In the genomic region with DNA sequence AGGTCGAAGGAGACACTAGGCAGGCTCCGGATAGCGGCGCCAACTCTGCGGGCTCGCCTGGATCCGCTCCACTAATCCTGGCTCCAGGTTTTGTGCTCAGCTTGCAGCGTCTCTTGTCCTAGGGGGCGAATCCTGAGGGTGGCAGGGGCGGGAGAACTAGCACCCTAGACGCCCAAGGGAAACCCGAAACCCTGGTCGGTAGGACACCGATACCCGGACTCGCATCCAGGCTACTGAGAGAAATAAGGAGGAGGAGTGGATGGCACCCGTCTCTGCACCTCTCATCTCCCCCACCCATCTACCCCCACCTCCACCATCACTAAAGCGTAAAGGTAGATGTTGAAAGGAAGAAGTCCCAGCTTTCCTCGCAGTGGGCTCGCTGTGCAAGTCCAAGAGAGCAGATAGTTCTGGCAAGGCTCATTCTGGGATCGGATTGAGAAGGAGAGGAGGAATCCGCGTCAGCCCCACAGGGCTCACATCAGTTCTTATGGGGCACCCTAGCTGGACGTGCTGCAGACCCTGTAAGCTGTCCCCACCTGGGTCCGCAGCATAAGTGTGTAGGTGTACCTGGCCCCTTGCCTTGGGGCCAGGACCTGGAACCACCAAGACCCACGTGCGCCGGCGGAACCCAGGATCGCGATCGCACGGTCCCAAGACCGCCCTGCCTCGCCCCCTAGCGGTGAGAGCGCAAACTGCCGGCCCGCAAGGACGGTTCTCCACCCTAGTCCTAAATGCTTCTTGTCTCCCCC, we compare ENCODE assay signal across 8 cellular contexts. TPM values are rescaled to one million over a fixed set of nuclear protein-coding genes. Genes with fewer than 3 reads are reported as not detected.
DNase-seq lines count a peak whose midpoint lies in the region; ATAC-seq and TF ChIP-seq lines count a peak whose summit lies in the region.

No MANE protein-coding gene starts in this region.

- peak overlapping the region; percentile 41 to 53 for H3K4me3 ChIP-seq in SK-N-SH (ENCODE audit: low read depth in 2 of 2, low read length in 1 of 2)
- peak overlapping the region in 1 of 2 donors; percentile 38 for H3K4me3 ChIP-seq in right atrium auricular region

- no peaks in the 10 kb centered on the region for H3K36me3 Mint-ChIP-seq in activated naive CD8-positive, alpha-beta T cell

- no peaks in the 10 kb centered on the region for H3K9me2 ChIP-seq in SK-N-SH

- H3K79me2 ChIP-seq in SK-N-SH (ENCODE audit: insufficient read depth) = no peaks in the 10 kb centered on the region

- no peak for ATAC-seq in GM19328 (IDR thresholded peaks at IDR 0.05; ENCODE audit: unreplicated experiment)

- peaks cover 71% of the 10 kb centered on the region for H3K27me3 Mint-ChIP-seq in activated naive CD8-positive, alpha-beta T cell

- H3K9me3 Mint-ChIP-seq in activated naive CD8-positive, alpha-beta T cell (ENCODE audit: low read depth) = no peaks in the 10 kb centered on the region

- DNase-seq in NCI-H187 (lab: John Stamatoyannopoulos, UW) (peak; percentile 60 to 66), NCI-H187 treated with DMSO at 0.1 percent for 48 hours (lab: John Stamatoyannopoulos, UW) (no peak), LHCN-M2 (ENCODE audit: low read depth) (peak; percentile 34), SK-N-SH (peak; percentile 90), right atrium auricular region (ENCODE audit: low spot score) (no peak), retina (peak; percentile 87)

- TF ChIP-seq CTCF in SK-N-SH (IDR thresholded peaks at IDR 0.05) (peak; percentile 97), right atrium auricular region (IDR thresholded peaks at IDR 0.05) (peak; percentile 99)

- H3K27ac ChIP-seq in SK-N-SH (ENCODE audit: low read depth in 2 of 2, low read length in 1 of 2) = no peak overlapping the region
- H3K27ac ChIP-seq in right atrium auricular region = no peak overlapping the region

- WGBS in SK-N-SH (ENCODE audit: low lambda C conversion rate) = 3% methylated on average over 24 of the region's 40 CpGs

- CTCF ChIA-PET in SK-N-SH (lab: Yijun Ruan, JAX) = interaction anchor here (0.6 to 14.6 kb wide), 37 partner anchors 8 to 211 kb away, joined by 3 to 510 read pairs (median 5); a partner anchor contains a TSS

- H3K4me1 Mint-ChIP-seq in activated naive CD8-positive, alpha-beta T cell (ENCODE audit: low read depth) = peaks cover 51% of the 10 kb centered on the region

- no peak overlapping the region for H3K9ac ChIP-seq in SK-N-SH

- no peaks in the 10 kb centered on the region for H4K20me1 ChIP-seq in SK-N-SH (ENCODE audit: insufficient read depth)

- no peaks in the 10 kb centered on the region for H3F3A ChIP-seq in SK-N-SH (replicated peaks; ENCODE audit: insufficient read depth)

- no peak for TF ChIP-seq EP300 in SK-N-SH (IDR thresholded peaks at IDR 0.05; ENCODE audit: borderline replicate concordance in 1 of 2, low read depth in 1 of 2, low read length in 1 of 2)

- TF ChIP-seq RAD21 in SK-N-SH (IDR thresholded peaks at IDR 0.05; ENCODE audit: low read length) = peak; percentile 73

- peaks cover 93% of the 10 kb centered on the region for H3K27me3 ChIP-seq in SK-N-SH (ENCODE audit: insufficient read depth)
- peaks cover 39 to 55% of the 10 kb centered on the region in 2 donors for H3K27me3 ChIP-seq in right atrium auricular region

- POLR2A ChIA-PET in SK-N-SH (lab: Yijun Ruan, JAX) = no interaction called here

- peak overlapping the region; percentile 82 for H3K4me3 Mint-ChIP-seq in activated naive CD8-positive, alpha-beta T cell

- no peak overlapping the region for H3K27ac Mint-ChIP-seq in activated naive CD8-positive, alpha-beta T cell

- peak overlapping the region; percentile 40; the same call in 1 of the 2 replicates for H2AFZ ChIP-seq in SK-N-SH (ENCODE audit: low read depth)

- H3K4me1 ChIP-seq in SK-N-SH (ENCODE audit: control insufficient read depth in 1 of 2, insufficient read depth in 2 of 2, low read depth in 1 of 2, low read length in 1 of 2) = peaks cover 0 to 16% of the 10 kb centered on the region in 2 experiments; a peak in 2 of 4 replicates
- peaks cover 0 to 45% of the 10 kb centered on the region in 2 donors for H3K4me1 ChIP-seq in right atrium auricular region

- H3K36me3 ChIP-seq in SK-N-SH (replicated peaks in 1 of 2; ENCODE audit: control insufficient read depth in 1 of 2, insufficient read depth in 2 of 2, low read length in 1 of 2) (no peaks in the 10 kb centered on the region), right atrium auricular region (no peaks in the 10 kb centered on the region)

- H3K9me3 ChIP-seq in SK-N-SH (no peaks in the 10 kb centered on the region), right atrium auricular region (no peaks in the 10 kb centered on the region)

- H3K4me2 ChIP-seq in SK-N-SH = peak overlapping the region; percentile 81

TF ChIP-seq in SK-N-SH, 30 proteins besides CTCF, POLR2A, EP300 and RAD21:
- TF ChIP-seq MXI1 (IDR thresholded peaks at IDR 0.05; ENCODE audit: low read depth, low read length) (peak; percentile 92), YY1 (IDR thresholded peaks at IDR 0.05; ENCODE audit: low read depth) (no peak), RFX5 (IDR thresholded peaks at IDR 0.05; ENCODE audit: low read length) (no peak), CHD2 (IDR thresholded peaks at IDR 0.05; ENCODE audit: low read length, partially characterized antibody) (no peak), GATA2 (CRISPR knock-in tag; IDR thresholded peaks at IDR 0.05) (no peak), RCOR1 (IDR thresholded peaks at IDR 0.05; ENCODE audit: low read length) (no peak), SIN3A (IDR thresholded peaks at IDR 0.05; ENCODE audit: borderline replicate concordance, low read depth, low read length) (no peak), SMC3 (IDR thresholded peaks at IDR 0.05; ENCODE audit: low read depth, low read length) (peak; percentile 61)
- TF ChIP-seq, protein P1, sequence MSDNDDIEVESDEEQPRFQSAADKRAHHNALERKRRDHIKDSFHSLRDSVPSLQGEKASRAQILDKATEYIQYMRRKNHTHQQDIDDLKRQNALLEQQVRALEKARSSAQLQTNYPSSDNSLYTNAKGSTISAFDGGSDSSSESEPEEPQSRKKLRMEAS (IDR thresholded peaks at IDR 0.05; ENCODE audit: low read depth) = peak; percentile 70
- TF ChIP-seq, protein P2, sequence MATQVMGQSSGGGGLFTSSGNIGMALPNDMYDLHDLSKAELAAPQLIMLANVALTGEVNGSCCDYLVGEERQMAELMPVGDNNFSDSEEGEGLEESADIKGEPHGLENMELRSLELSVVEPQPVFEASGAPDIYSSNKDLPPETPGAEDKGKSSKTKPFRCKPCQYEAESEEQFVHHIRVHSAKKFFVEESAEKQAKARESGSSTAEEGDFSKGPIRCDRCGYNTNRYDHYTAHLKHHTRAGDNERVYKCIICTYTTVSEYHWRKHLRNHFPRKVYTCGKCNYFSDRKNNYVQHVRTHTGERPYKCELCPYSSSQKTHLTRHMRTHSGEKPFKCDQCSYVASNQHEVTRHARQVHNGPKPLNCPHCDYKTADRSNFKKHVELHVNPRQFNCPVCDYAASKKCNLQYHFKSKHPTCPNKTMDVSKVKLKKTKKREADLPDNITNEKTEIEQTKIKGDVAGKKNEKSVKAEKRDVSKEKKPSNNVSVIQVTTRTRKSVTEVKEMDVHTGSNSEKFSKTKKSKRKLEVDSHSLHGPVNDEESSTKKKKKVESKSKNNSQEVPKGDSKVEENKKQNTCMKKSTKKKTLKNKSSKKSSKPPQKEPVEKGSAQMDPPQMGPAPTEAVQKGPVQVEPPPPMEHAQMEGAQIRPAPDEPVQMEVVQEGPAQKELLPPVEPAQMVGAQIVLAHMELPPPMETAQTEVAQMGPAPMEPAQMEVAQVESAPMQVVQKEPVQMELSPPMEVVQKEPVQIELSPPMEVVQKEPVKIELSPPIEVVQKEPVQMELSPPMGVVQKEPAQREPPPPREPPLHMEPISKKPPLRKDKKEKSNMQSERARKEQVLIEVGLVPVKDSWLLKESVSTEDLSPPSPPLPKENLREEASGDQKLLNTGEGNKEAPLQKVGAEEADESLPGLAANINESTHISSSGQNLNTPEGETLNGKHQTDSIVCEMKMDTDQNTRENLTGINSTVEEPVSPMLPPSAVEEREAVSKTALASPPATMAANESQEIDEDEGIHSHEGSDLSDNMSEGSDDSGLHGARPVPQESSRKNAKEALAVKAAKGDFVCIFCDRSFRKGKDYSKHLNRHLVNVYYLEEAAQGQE (IDR thresholded peaks at IDR 0.05; ENCODE audit: low read depth, low read length) = no peak
- TF ChIP-seq, protein P3, sequence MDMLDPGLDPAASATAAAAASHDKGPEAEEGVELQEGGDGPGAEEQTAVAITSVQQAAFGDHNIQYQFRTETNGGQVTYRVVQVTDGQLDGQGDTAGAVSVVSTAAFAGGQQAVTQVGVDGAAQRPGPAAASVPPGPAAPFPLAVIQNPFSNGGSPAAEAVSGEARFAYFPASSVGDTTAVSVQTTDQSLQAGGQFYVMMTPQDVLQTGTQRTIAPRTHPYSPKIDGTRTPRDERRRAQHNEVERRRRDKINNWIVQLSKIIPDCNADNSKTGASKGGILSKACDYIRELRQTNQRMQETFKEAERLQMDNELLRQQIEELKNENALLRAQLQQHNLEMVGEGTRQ (IDR thresholded peaks at IDR 0.05; ENCODE audit: borderline replicate concordance, low read depth, low read length) = no peak
TF ChIP-seq in SK-N-SH: peak in this region for 3.

RNA-seq across cellular contexts. Expression of a gene that starts 6.9 kb away (rescaled TPM):
- not detected in 2 replicates for total RNA-seq in LHCN-M2 (2014; rRNA removed)
- not detected for polyA plus RNA-seq in LHCN-M2 (2012)
- polyA plus RNA-seq in SK-N-SH (2012; rRNA removed) = not detected in 2 replicates
- polyA plus RNA-seq in SK-N-SH (2012; cell fraction: cytosol; rRNA removed) = not detected in 2 replicates
- not detected in 2 replicates for polyA plus RNA-seq in SK-N-SH (2012; cell fraction: nucleus; rRNA removed)
- total RNA-seq in right atrium auricular region = not detected

RNA-seq across cellular contexts. Expression of a gene that starts 17.1 kb away (rescaled TPM):
- total RNA-seq in LHCN-M2 (2014; rRNA removed) = 7.3 and 8.9 TPM in 2 replicates
- 4.1 TPM for polyA plus RNA-seq in LHCN-M2 (2012)
- 9.7 and 10.9 TPM in 2 replicates for polyA plus RNA-seq in SK-N-SH (2012; rRNA removed)
- polyA plus RNA-seq in SK-N-SH (2012; cell fraction: cytosol; rRNA removed) = 4.4 and 6.4 TPM in 2 replicates
- 41.9 and 49.0 TPM in 2 replicates for polyA plus RNA-seq in SK-N-SH (2012; cell fraction: nucleus; rRNA removed)
- 1 to 10 TPM; 2.8 to 5.6 TPM for total RNA-seq in right atrium auricular region

Comparison
In these comparisons a context has a peak if more than half of its experiments do, and no peak if none do; other contexts are left out.
1. DNase-seq: peak in NCI-H187 (2 of 2), LHCN-M2 (single experiment), SK-N-SH (single experiment) and retina (single experiment); none in NCI-H187 treated with DMSO at 0.1 percent for 48 hours (single experiment) and right atrium auricular region (single experiment).